Comparison of ENCODE assay signal across 9 cellular contexts in genomic region chr19:41535029-41535622, GRCh38. TPM values are rescaled to one million over a fixed set of nuclear protein-coding genes. Genes with fewer than 3 reads are reported as not detected.
DNase-seq lines count a peak whose midpoint lies in the region; ATAC-seq lines count a peak whose summit lies in the region.
"Had no signal": no experiment of that assay in that cellular context is flagged by ENCODE, and none has a peak within 500 bp of the region (broad histone marks: within the 10 kb centered on the region; RNA-seq: fewer than 3 reads in every experiment).

No MANE protein-coding gene starts in this region.

- peak overlapping the region; percentile 18; the same call in 1 of the 2 replicates for H3K4me3 ChIP-seq in Karpas-422 (ENCODE audit: low read length)
- peak overlapping the region; percentile 42 for H3K4me3 ChIP-seq in naive thymus-derived CD4-positive, alpha-beta T cell (ENCODE audit: low read length)

- no peaks in the 10 kb centered on the region for H4K20me1 ChIP-seq in Karpas-422 (ENCODE audit: insufficient read depth, low read depth, low read length)

- POLR2A ChIA-PET in naive thymus-derived CD4-positive, alpha-beta T cell (lab: Charles Lee) = interaction anchor here (0.7 to 9.5 kb wide), 3 partner anchors 14 to 51 kb away, joined by 4 to 208 read pairs (median 124); no protein-coding TSS in a partner anchor

- H3K27ac ChIP-seq in Karpas-422 (ENCODE audit: low read length) = no peak overlapping the region
- H3K27ac ChIP-seq in naive thymus-derived CD4-positive, alpha-beta T cell (ENCODE audit: low read depth, low read length) = peak overlapping the region; percentile 47

- H3K9me2 ChIP-seq in Karpas-422 (replicated peaks; ENCODE audit: insufficient read depth, low read length) = 0 out of 2 replicates have a peak, but pooled peaks cover 2% of the 10 kb centered on the region

- H3K9me3 ChIP-seq in Karpas-422 (ENCODE audit: low read length) = no peaks in the 10 kb centered on the region
- H3K9me3 ChIP-seq in naive thymus-derived CD4-positive, alpha-beta T cell (ENCODE audit: control insufficient read depth in 2 of 3, low read length in 3 of 3) = peaks cover 0 to 5% (median 0%) of the 10 kb centered on the region in 3 experiments

- peak overlapping the region; percentile 44 to 85 (median 78) for H3K27ac Mint-ChIP-seq in naive thymus-derived CD4-positive, alpha-beta T cell

- DNase-seq in Karpas-422 = peak; percentile 46
- DNase-seq in naive thymus-derived CD4-positive, alpha-beta T cell = no peak
- no peak for DNase-seq in occipital lobe (lab: John Stamatoyannopoulos, UW)
- DNase-seq in NCI-H1436 (lab: John Stamatoyannopoulos, UW) = no peak
- no peak for DNase-seq in stimulated activated naive CD4-positive, alpha-beta T cell (lab: John Stamatoyannopoulos, UW)
- DNase-seq: activated CD4-positive, alpha-beta T cell treated with anti-CD3 and anti-CD28 coated beads, Interleukin-2, amount 50 U/mL, for 4 hours had no signal

- H3K4me2 ChIP-seq in Karpas-422 (ENCODE audit: low read depth, low read length, poor library complexity, severe bottlenecking) = peak overlapping the region; percentile 48

- peaks cover 49 to 69% (median 58%) of the 10 kb centered on the region in 7 donors for H3K4me1 Mint-ChIP-seq in naive thymus-derived CD4-positive, alpha-beta T cell

- no peaks in the 10 kb centered on the region for H3K27me3 Mint-ChIP-seq in naive thymus-derived CD4-positive, alpha-beta T cell

- no peaks in the 10 kb centered on the region for H3K79me2 ChIP-seq in Karpas-422 (ENCODE audit: low read length)

- no peak overlapping the region for H2AFZ ChIP-seq in Karpas-422 (ENCODE audit: low read length)

- H3K9me3 Mint-ChIP-seq in naive thymus-derived CD4-positive, alpha-beta T cell = peaks cover 3 to 15% (median 7%) of the 10 kb centered on the region in 11 donors

- no peak overlapping the region for H3K9ac ChIP-seq in Karpas-422 (ENCODE audit: low read length)

- H3K4me1 ChIP-seq in Karpas-422 (ENCODE audit: low read length) = peaks cover 23% of the 10 kb centered on the region
- peaks cover 23 to 46% of the 10 kb centered on the region in 2 donors for H3K4me1 ChIP-seq in naive thymus-derived CD4-positive, alpha-beta T cell (ENCODE audit: control insufficient read depth in 2 of 2, insufficient read depth in 2 of 2, low read length in 2 of 2)

- H3K4me3 Mint-ChIP-seq in naive thymus-derived CD4-positive, alpha-beta T cell = peak overlapping the region; percentile 40 to 84 (median 76)

- H3K36me3 Mint-ChIP-seq in naive thymus-derived CD4-positive, alpha-beta T cell = peaks cover 0 to 14% (median 3%) of the 10 kb centered on the region in 5 donors

- intact Hi-C loops in naive thymus-derived CD4-positive, alpha-beta T cell (cut with micrococcal nuclease) = no loop called here

- peak; percentile 70 for ATAC-seq in GM18867 (IDR thresholded peaks at IDR 0.05; ENCODE audit: unreplicated experiment)
- ATAC-seq in GM21723 (IDR thresholded peaks at IDR 0.05; ENCODE audit: unreplicated experiment) = peak; percentile 69
- ATAC-seq in naive thymus-derived CD4-positive, alpha-beta T cell = no peak

- no peaks in the 10 kb centered on the region for H3K27me3 ChIP-seq in Karpas-422 (ENCODE audit: low read length)
- no peaks in the 10 kb centered on the region for H3K27me3 ChIP-seq in naive thymus-derived CD4-positive, alpha-beta T cell (ENCODE audit: control insufficient read depth in 2 of 2, insufficient read depth in 2 of 2, low read length in 2 of 2)

- CTCF ChIA-PET in naive thymus-derived CD4-positive, alpha-beta T cell (lab: Charles Lee) = interaction anchor here (1.7 kb wide), 1 partner anchor 86 kb away, joined by 12 read pairs; no protein-coding TSS in a partner anchor

- H3K36me3 ChIP-seq in Karpas-422 (ENCODE audit: insufficient read depth, low read length) = no peaks in the 10 kb centered on the region
- no peaks in the 10 kb centered on the region for H3K36me3 ChIP-seq in naive thymus-derived CD4-positive, alpha-beta T cell (ENCODE audit: control insufficient read depth in 2 of 3, insufficient read depth in 3 of 3, low read length in 3 of 3)

RNA-seq across cellular contexts. Expression of gene CEACAM21, which starts 40.8 kb away (rescaled TPM):
- total RNA-seq in Karpas-422 (2014; rRNA removed; shearing (Covaris generic); ENCODE audit: low replicate concordance) = not detected in 2 replicates
- total RNA-seq in naive thymus-derived CD4-positive, alpha-beta T cell = 10 to 100 TPM; 40.1 to 64.5 (median 50.0) TPM
- 10 to 100 TPM; 27.7 to 43.6 TPM for polyA plus RNA-seq in naive thymus-derived CD4-positive, alpha-beta T cell
- 1.6 TPM for total RNA-seq in occipital lobe
- total RNA-seq: fibroblast of villous mesenchyme had no signal

Comparison
In these comparisons a context has a peak if more than half of its experiments do, and no peak if none do; other contexts are left out.
1. RNA of gene CEACAM21, which starts 40.8 kb away (total RNA-seq): 40.1 to 64.5 TPM in naive thymus-derived CD4-positive, alpha-beta T cell; 1.6 TPM in occipital lobe (single experiment) and not detected in Karpas-422; every median in the first group is over 10 times any median in the second.